ENCODE assay signal across 8 cellular contexts in genomic region chr3:58009749-58010535, GRCh38. TPM values are rescaled to one million over a fixed set of nuclear protein-coding genes. Genes with fewer than 3 reads are reported as not detected.
DNase-seq lines count a peak whose midpoint lies in the region; ATAC-seq, FAIRE-seq and TF ChIP-seq lines count a peak whose summit lies in the region.

No MANE protein-coding gene starts in this region.

- no peak overlapping the region for H3K27ac ChIP-seq in GM12878 (ENCODE audit: control insufficient read depth, insufficient read depth)
- H3K27ac ChIP-seq in lower lobe of right lung, result peak overlapping the region; percentile 76
- H3K27ac ChIP-seq in vagina, result peak overlapping the region; percentile 74

- H3K36me3 ChIP-seq in GM12878 (ENCODE audit: control insufficient read depth in 2 of 2, insufficient read depth in 2 of 2, low read length in 1 of 2) (no peaks in the 10 kb centered on the region), lower lobe of right lung (no peaks in the 10 kb centered on the region), vagina (no peaks in the 10 kb centered on the region)

- no peak for TF ChIP-seq CTCF in GM12878 (IDR thresholded peaks at IDR 0.05 in 2 of 3, conservative IDR thresholded peaks at IDR 0.05 in 1 of 3; ENCODE audit: control insufficient read depth in 2 of 3, extremely low read depth in 1 of 3, insufficient read depth in 1 of 3, low read depth in 3 of 3, low read length in 3 of 3)
- TF ChIP-seq CTCF in lower lobe of right lung (IDR thresholded peaks at IDR 0.05), result no peak
- no peak for TF ChIP-seq CTCF in vagina (IDR thresholded peaks at IDR 0.05)

- CTCF ChIA-PET in GM12878 (lab: Yijun Ruan, JAX), result interaction anchor here (0.6 to 9.0 kb wide), 14 partner anchors 11 to 296 kb away, joined by 3 to 88 read pairs (median 8); partner anchors contain the start of genes HTD2 and RPP14

- no peak for TF ChIP-seq EP300 in GM12878 (IDR thresholded peaks at IDR 0.05; ENCODE audit: borderline replicate concordance in 1 of 2, control insufficient read depth in 1 of 2, low read depth in 2 of 2, low read length in 2 of 2)

- peak overlapping the region; percentile 92 for H3K4me2 ChIP-seq in GM12878 (ENCODE audit: control insufficient read depth, insufficient read depth)

- peak; percentile 11 for DNase-seq in stimulated activated CD4-positive, alpha-beta T cell treated with anti-CD3 and anti-CD28 coated beads, Interleukin-15, amount 100 ng/mL, for 24 hours
- DNase-seq in stimulated activated CD4-positive, alpha-beta T cell treated with anti-CD3 and anti-CD28 coated beads, Interleukin-2, amount 100 ng/mL, for 48 hours, result no peak
- DNase-seq in GM12878 (ENCODE audit: low read depth, low spot score) (no peak), lower lobe of right lung (peak; percentile 69), vagina (ENCODE audit: extremely low spot score in 2 of 2) (no peak), amygdala (lab: John Stamatoyannopoulos, UW) (no peak)

- in situ Hi-C loops in GM12878 (cut with MboI), result loop anchor here (5.0 kb wide), 1 partner anchor 167 kb away; no protein-coding TSS in a partner anchor

- ATAC-seq in GM12878 (peak; percentile 3; the same call in 2 of the 3 replicates), lower lobe of right lung (peak; percentile 44 to 48), GM19023 (IDR thresholded peaks at IDR 0.05; ENCODE audit: unreplicated experiment) (no peak), GM19328 (IDR thresholded peaks at IDR 0.05; ENCODE audit: unreplicated experiment) (no peak)

- H4K20me1 ChIP-seq in GM12878 (ENCODE audit: control insufficient read depth, insufficient read depth), result no peaks in the 10 kb centered on the region

- H3K27me3 ChIP-seq in GM12878 (replicated peaks in 1 of 2; ENCODE audit: control insufficient read depth in 2 of 2, insufficient read depth in 2 of 2, low read length in 1 of 2) (no peaks in the 10 kb centered on the region), lower lobe of right lung (ENCODE audit: low read depth) (no peaks in the 10 kb centered on the region), vagina (no peaks in the 10 kb centered on the region)

- no peak for TF ChIP-seq RAD21 in GM12878 (IDR thresholded peaks at IDR 0.05; ENCODE audit: insufficient read depth, low read depth, low read length)

- intact Hi-C loops in GM12878 (cut with micrococcal nuclease; ENCODE audit: unreplicated experiment), result loop anchor here (2.0 to 10.0 kb wide), 3 partner anchors 62 to 295 kb away; partner anchors contain the start of genes HTD2 and RPP14
- intact Hi-C loops in lower lobe of right lung (cut with DNase I), result no loop called here
- intact Hi-C loops in vagina (cut with DNase I), result loop anchor here (5.0 kb wide), 2 partner anchors 42 to 157 kb away; no protein-coding TSS in a partner anchor

- RAD21 ChIA-PET in GM12878 (lab: Charles Lee; ENCODE audit: unreplicated experiment), result interaction anchor here (0.6 to 8.9 kb wide), 18 partner anchors 15 to 223 kb away, joined by 3 to 110 read pairs (median 8); no protein-coding TSS in a partner anchor

- WGBS in GM12878 (ENCODE audit: insufficient coverage, insufficient replicate concordance, low lambda C conversion rate, missing lambda C conversion rate), result 78% methylated on average over 6 of the region's 6 CpGs

- H3K4me3 ChIP-seq in GM12878 (peak overlapping the region; percentile 77), lower lobe of right lung (peak overlapping the region; percentile 79), vagina (peak overlapping the region; percentile 70 to 78)

- peak overlapping the region; percentile 75 for H3K9ac ChIP-seq in GM12878 (ENCODE audit: control insufficient read depth, insufficient read depth, low read length)

- peaks cover 22% of the 10 kb centered on the region for H3K79me2 ChIP-seq in GM12878 (ENCODE audit: control insufficient read depth, insufficient read depth, low read length)

- H3K4me1 ChIP-seq in GM12878 (ENCODE audit: control insufficient read depth, insufficient read depth, low read length) (peaks cover 16% of the 10 kb centered on the region), lower lobe of right lung (peaks cover 43% of the 10 kb centered on the region), vagina (peaks cover 61% of the 10 kb centered on the region)

- BruUV-seq in GM12878 (replicated peaks; lab: Mats Ljungman, UMichigan), result no TSS peak

- SMC1A ChIA-PET in GM12878 (lab: Charles Lee; ENCODE audit: uncharacterized antibody, unreplicated experiment), result interaction anchor here (1.1 to 9.7 kb wide), 17 partner anchors 9 to 169 kb away, joined by 3 to 135 read pairs (median 15); no protein-coding TSS in a partner anchor

- FAIRE-seq in GM12878 (lab: Jason Lieb, UNC), result no peak

- POLR2A ChIA-PET in GM12878 (lab: Charles Lee), result interaction anchor here (0.7 to 2.5 kb wide), 5 partner anchors 30 to 296 kb away, joined by 3 to 11 read pairs (median 4); partner anchors contain the start of genes HTD2 and RPP14

- H2AFZ ChIP-seq in GM12878 (ENCODE audit: control insufficient read depth, low read depth, low read length), result no peak overlapping the region

- H3K9me3 ChIP-seq in GM12878 (replicated peaks; ENCODE audit: control insufficient read depth, insufficient read depth, low read length) (no peaks in the 10 kb centered on the region), lower lobe of right lung (no peaks in the 10 kb centered on the region), vagina (no peaks in the 10 kb centered on the region)

- TF ChIP-seq POLR2A in GM12878 (IDR thresholded peaks at IDR 0.05; ENCODE audit: low read depth, low read length), result no peak
- no peak for TF ChIP-seq POLR2A in vagina (IDR thresholded peaks at IDR 0.05)

TF ChIP-seq in GM12878, 131 proteins besides CTCF, POLR2A, EP300 and RAD21:
- TF ChIP-seq EGR1 (IDR thresholded peaks at IDR 0.05; ENCODE audit: borderline replicate concordance in 1 of 2, low read depth in 2 of 2, low read length in 2 of 2) (no peak), ASH2L (IDR thresholded peaks at IDR 0.05; ENCODE audit: borderline replicate concordance, low read depth) (no peak), HDAC6 (IDR thresholded peaks at IDR 0.05; ENCODE audit: unreplicated experiment) (no peak), ZNF217 (IDR thresholded peaks at IDR 0.05) (no peak), RBBP5 (conservative IDR thresholded peaks at IDR 0.05) (no peak), GATAD2B (conservative IDR thresholded peaks at IDR 0.05; ENCODE audit: low read depth) (no peak), ZNF592 (IDR thresholded peaks at IDR 0.05) (no peak), SRF (IDR thresholded peaks at IDR 0.05; ENCODE audit: low read depth in 2 of 2, low read length in 2 of 2) (no peak), IKZF2 (IDR thresholded peaks at IDR 0.05) (no peak), CREM (IDR thresholded peaks at IDR 0.05; ENCODE audit: low read depth) (no peak), MEF2B (IDR thresholded peaks at IDR 0.05; ENCODE audit: partially characterized antibody, poor library complexity, severe bottlenecking) (no peak), BACH1 (IDR thresholded peaks at IDR 0.05; ENCODE audit: borderline replicate concordance) (no peak)

RNA-seq across cellular contexts. Expression of gene FLNB, which starts 1.7 kb away (rescaled TPM):
- total RNA-seq in GM12878 (2013; cell fraction: nucleolus; rRNA removed), result 317 and 324 TPM in 2 replicates
- total RNA-seq in GM12878 (2014; rRNA removed) (41.3 and 44.1 TPM in 2 replicates), GM12878 (2014; rRNA removed; fragmentation: Illumina TruSeq; extraction: Trizol) (28.7 and 29.8 TPM in 2 replicates), GM12878 (2021) (51.8 and 58.1 TPM in 2 replicates), lower lobe of right lung (83.3 TPM), vagina (147 TPM)
- 21.1 TPM for polyA plus RNA-seq in GM12878 (2011; ENCODE audit: low read depth)
- polyA plus RNA-seq in GM12878 (2011; rRNA removed) (29.9 and 40.9 TPM in 2 replicates), GM12878 (2014; fragmentation: Illumina TruSeq; extraction: Trizol) (32.3 and 33.1 TPM in 2 replicates), GM12878 (2014; fragmentation: Nextera tagmentation; extraction: Ambion mirVana) (10 to 100 TPM; 13.6 to 15.8 TPM), GM12878 (2014; rRNA removed) (22.9 and 26.4 TPM in 2 replicates), GM12878 (2016; fragmentation: Nextera tagmentation; extraction: Ambion mirVana) (10 to 100 TPM; 18.9 to 20.3 TPM)
- 58.3 and 60.6 TPM in 2 replicates for polyA plus RNA-seq in GM12878 (2011; cell fraction: cytosol; rRNA removed)
- 205 and 415 TPM in 2 replicates for polyA plus RNA-seq in GM12878 (2011; cell fraction: nucleus; rRNA removed)
- 28.7 and 30.9 TPM in 2 replicates for polyA plus RNA-seq in GM12878 (2012)
- polyA minus RNA-seq in GM12878 (2011; rRNA and poly(A)+ RNA removed), result 153 and 195 TPM in 2 replicates
- polyA minus RNA-seq in GM12878 (2011; cell fraction: cytosol; rRNA and poly(A)+ RNA removed), result 90.3 and 94.3 TPM in 2 replicates
- 105 and 299 TPM in 2 replicates for polyA minus RNA-seq in GM12878 (2011; cell fraction: nucleus; rRNA and poly(A)+ RNA removed)

Comparison
In these comparisons a context has a peak if more than half of its experiments do, and no peak if none do; other contexts are left out.
1. DNase-seq: peak in stimulated activated CD4-positive, alpha-beta T cell treated with anti-CD3 and anti-CD28 coated beads, Interleukin-15, amount 100 ng/mL, for 24 hours (single experiment) and lower lobe of right lung (single experiment); none in stimulated activated CD4-positive, alpha-beta T cell treated with anti-CD3 and anti-CD28 coated beads, Interleukin-2, amount 100 ng/mL, for 48 hours (0 of 2), GM12878 (single experiment), vagina (0 of 2) and amygdala (0 of 56).
2. ATAC-seq: peak in GM12878 (single experiment) and lower lobe of right lung (2 of 2); none in GM19023 (single experiment) and GM19328 (single experiment).
3. Peak in every context shown above with its lines, with median percentiles within 50 percentile points of each other: H3K4me3 ChIP-seq.